Comparison of ENCODE assay signal across 20 cellular contexts in the genomic region with DNA sequence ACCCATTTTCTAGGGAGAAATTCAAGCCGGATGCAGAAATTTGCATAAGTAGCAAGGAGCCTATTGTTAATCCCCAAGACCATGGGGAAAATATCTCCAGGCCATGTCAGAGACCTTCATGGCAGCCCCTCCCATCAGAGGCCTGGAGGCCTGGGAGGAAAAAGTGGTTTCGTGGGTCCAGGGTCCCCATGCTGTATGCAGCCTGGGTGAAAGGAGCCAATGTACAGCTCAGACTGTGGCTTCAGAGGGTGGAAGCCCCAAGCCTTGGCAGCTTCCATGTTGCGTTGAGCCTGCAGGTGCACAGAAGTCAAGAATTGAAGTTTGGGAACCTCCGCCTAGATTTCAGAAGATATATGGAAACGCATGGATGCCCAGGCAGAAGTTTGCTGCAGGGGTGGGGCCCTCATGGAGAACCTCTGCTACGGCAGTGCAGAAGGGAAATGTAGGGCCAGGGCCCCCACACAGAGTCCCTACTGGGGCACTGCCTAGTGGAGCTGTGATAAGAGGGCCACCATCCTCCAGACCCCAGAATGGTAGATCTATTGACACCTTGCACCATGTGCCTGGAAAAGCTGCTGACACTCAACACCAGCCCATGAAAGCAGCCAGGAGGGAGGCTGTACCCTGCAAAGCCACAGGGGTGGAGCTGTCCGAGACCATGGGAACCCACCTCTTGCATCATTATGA. TPM values are rescaled to one million over a fixed set of nuclear protein-coding genes. Genes with fewer than 3 reads are reported as not detected.
"Had no signal": no experiment of that assay in that cellular context is flagged by ENCODE, and none has a peak within 500 bp of the region (broad histone marks: within the 10 kb centered on the region; RNA-seq: fewer than 3 reads in every experiment).

No MANE protein-coding gene starts in this region.

RNA-seq across cellular contexts. Expression of gene KRTAP10-8, which starts 1.6 kb away (rescaled TPM):
- total RNA-seq: activated naive CD4-positive, alpha-beta T cell treated with anti-CD3 and anti-CD28 coated beads for 36 hours; activated naive CD4-positive, alpha-beta T cell treated with anti-CD3 and anti-CD28 coated beads, Interleukin-2, amount 50 U/mL, for 72 hours; activated naive CD8-positive, alpha-beta T cell treated with anti-CD3 and anti-CD28 coated beads for 36 hours; activated naive CD8-positive, alpha-beta T cell treated with anti-CD3 and anti-CD28 coated beads, Interleukin-2, amount 10 ng/mL, durations not matched to agents 7 days and 5 days; activated T-cell treated with anti-CD3 and anti-CD28 coated beads, Interleukin-2, amount 50 U/mL, for 4 hours; activated T-cell treated with anti-CD3 and anti-CD28 coated beads, Interleukin-2, amount 50 U/mL, for 72 hours; activated T-helper 1 cell treated with anti-CD3 and anti-CD28 coated beads, Interleukin-12 subunit alpha, Interleukin-12 subunit beta, Interleukin-2, Interleukin-4 antibody, amounts not matched to agents 30 ng/mL and 10 ng/mL and 1 ng/mL, durations not matched to agents 14 hours and 24 hours and 36 hours; activated T-helper 17 cell treated with anti-CD3 and anti-CD28 coated beads, Interleukin-2, amount 50 U/mL, for 72 hours; activated T-helper 2 cell treated with anti-CD3 and anti-CD28 coated beads, Interferon-gamma antibody, Interleukin-2, Interleukin-4, amounts not matched to agents 10 μg/mL and 5 μg/mL and 100 μg/mL, durations not matched to agents 14 hours and 24 hours and 36 hours; adrenal gland; aorta; ascending aorta; astrocyte; body of pancreas; breast epithelium; bronchial epithelial cell; cardiac muscle cell; cardiac septum; cerebellum had no signal
- polyA plus RNA-seq: adipose tissue, adrenal gland, aorta, cardiac muscle cell had no signal

RNA-seq across cellular contexts. Expression of gene KRTAP10-7, which starts 9.9 kb away (rescaled TPM):
- total RNA-seq: activated naive CD4-positive, alpha-beta T cell treated with anti-CD3 and anti-CD28 coated beads for 36 hours; activated naive CD4-positive, alpha-beta T cell treated with anti-CD3 and anti-CD28 coated beads, Interleukin-2, amount 50 U/mL, for 72 hours; activated naive CD8-positive, alpha-beta T cell treated with anti-CD3 and anti-CD28 coated beads for 36 hours; activated naive CD8-positive, alpha-beta T cell treated with anti-CD3 and anti-CD28 coated beads, Interleukin-2, amount 10 ng/mL, durations not matched to agents 7 days and 5 days; activated T-cell treated with anti-CD3 and anti-CD28 coated beads, Interleukin-2, amount 50 U/mL, for 4 hours; activated T-cell treated with anti-CD3 and anti-CD28 coated beads, Interleukin-2, amount 50 U/mL, for 72 hours; activated T-helper 1 cell treated with anti-CD3 and anti-CD28 coated beads, Interleukin-12 subunit alpha, Interleukin-12 subunit beta, Interleukin-2, Interleukin-4 antibody, amounts not matched to agents 30 ng/mL and 10 ng/mL and 1 ng/mL, durations not matched to agents 14 hours and 24 hours and 36 hours; activated T-helper 17 cell treated with anti-CD3 and anti-CD28 coated beads, Interleukin-2, amount 50 U/mL, for 72 hours; activated T-helper 2 cell treated with anti-CD3 and anti-CD28 coated beads, Interferon-gamma antibody, Interleukin-2, Interleukin-4, amounts not matched to agents 10 μg/mL and 5 μg/mL and 100 μg/mL, durations not matched to agents 14 hours and 24 hours and 36 hours; adrenal gland; aorta; ascending aorta; astrocyte; body of pancreas; breast epithelium; bronchial epithelial cell; cardiac muscle cell; cardiac septum; cerebellum had no signal
- polyA plus RNA-seq: adipose tissue, adrenal gland, aorta, cardiac muscle cell had no signal

RNA-seq across cellular contexts. Expression of gene KRTAP10-9, which starts 16.6 kb away (rescaled TPM):
- total RNA-seq: activated naive CD4-positive, alpha-beta T cell treated with anti-CD3 and anti-CD28 coated beads for 36 hours; activated naive CD4-positive, alpha-beta T cell treated with anti-CD3 and anti-CD28 coated beads, Interleukin-2, amount 50 U/mL, for 72 hours; activated naive CD8-positive, alpha-beta T cell treated with anti-CD3 and anti-CD28 coated beads for 36 hours; activated naive CD8-positive, alpha-beta T cell treated with anti-CD3 and anti-CD28 coated beads, Interleukin-2, amount 10 ng/mL, durations not matched to agents 7 days and 5 days; activated T-cell treated with anti-CD3 and anti-CD28 coated beads, Interleukin-2, amount 50 U/mL, for 4 hours; activated T-cell treated with anti-CD3 and anti-CD28 coated beads, Interleukin-2, amount 50 U/mL, for 72 hours; activated T-helper 1 cell treated with anti-CD3 and anti-CD28 coated beads, Interleukin-12 subunit alpha, Interleukin-12 subunit beta, Interleukin-2, Interleukin-4 antibody, amounts not matched to agents 30 ng/mL and 10 ng/mL and 1 ng/mL, durations not matched to agents 14 hours and 24 hours and 36 hours; activated T-helper 17 cell treated with anti-CD3 and anti-CD28 coated beads, Interleukin-2, amount 50 U/mL, for 72 hours; activated T-helper 2 cell treated with anti-CD3 and anti-CD28 coated beads, Interferon-gamma antibody, Interleukin-2, Interleukin-4, amounts not matched to agents 10 μg/mL and 5 μg/mL and 100 μg/mL, durations not matched to agents 14 hours and 24 hours and 36 hours; adrenal gland; aorta; ascending aorta; astrocyte; body of pancreas; breast epithelium; bronchial epithelial cell; cardiac muscle cell; cardiac septum; cerebellum had no signal
- polyA plus RNA-seq: adipose tissue, adrenal gland, aorta, cardiac muscle cell had no signal

RNA-seq across cellular contexts. Expression of gene KRTAP10-6, which starts 18.0 kb away (rescaled TPM):
- total RNA-seq: activated naive CD4-positive, alpha-beta T cell treated with anti-CD3 and anti-CD28 coated beads for 36 hours; activated naive CD4-positive, alpha-beta T cell treated with anti-CD3 and anti-CD28 coated beads, Interleukin-2, amount 50 U/mL, for 72 hours; activated naive CD8-positive, alpha-beta T cell treated with anti-CD3 and anti-CD28 coated beads for 36 hours; activated naive CD8-positive, alpha-beta T cell treated with anti-CD3 and anti-CD28 coated beads, Interleukin-2, amount 10 ng/mL, durations not matched to agents 7 days and 5 days; activated T-cell treated with anti-CD3 and anti-CD28 coated beads, Interleukin-2, amount 50 U/mL, for 4 hours; activated T-cell treated with anti-CD3 and anti-CD28 coated beads, Interleukin-2, amount 50 U/mL, for 72 hours; activated T-helper 1 cell treated with anti-CD3 and anti-CD28 coated beads, Interleukin-12 subunit alpha, Interleukin-12 subunit beta, Interleukin-2, Interleukin-4 antibody, amounts not matched to agents 30 ng/mL and 10 ng/mL and 1 ng/mL, durations not matched to agents 14 hours and 24 hours and 36 hours; activated T-helper 17 cell treated with anti-CD3 and anti-CD28 coated beads, Interleukin-2, amount 50 U/mL, for 72 hours; activated T-helper 2 cell treated with anti-CD3 and anti-CD28 coated beads, Interferon-gamma antibody, Interleukin-2, Interleukin-4, amounts not matched to agents 10 μg/mL and 5 μg/mL and 100 μg/mL, durations not matched to agents 14 hours and 24 hours and 36 hours; adrenal gland; aorta; ascending aorta; astrocyte; body of pancreas; breast epithelium; bronchial epithelial cell; cardiac muscle cell; cardiac septum; cerebellum had no signal
- polyA plus RNA-seq: adipose tissue, adrenal gland, aorta had no signal

RNA-seq across cellular contexts. Expression of gene KRTAP10-10, which starts 26.9 kb away (rescaled TPM):
- total RNA-seq: activated naive CD4-positive, alpha-beta T cell treated with anti-CD3 and anti-CD28 coated beads for 36 hours; activated naive CD4-positive, alpha-beta T cell treated with anti-CD3 and anti-CD28 coated beads, Interleukin-2, amount 50 U/mL, for 72 hours; activated naive CD8-positive, alpha-beta T cell treated with anti-CD3 and anti-CD28 coated beads for 36 hours; activated naive CD8-positive, alpha-beta T cell treated with anti-CD3 and anti-CD28 coated beads, Interleukin-2, amount 10 ng/mL, durations not matched to agents 7 days and 5 days; activated T-cell treated with anti-CD3 and anti-CD28 coated beads, Interleukin-2, amount 50 U/mL, for 4 hours; activated T-cell treated with anti-CD3 and anti-CD28 coated beads, Interleukin-2, amount 50 U/mL, for 72 hours; activated T-helper 1 cell treated with anti-CD3 and anti-CD28 coated beads, Interleukin-12 subunit alpha, Interleukin-12 subunit beta, Interleukin-2, Interleukin-4 antibody, amounts not matched to agents 30 ng/mL and 10 ng/mL and 1 ng/mL, durations not matched to agents 14 hours and 24 hours and 36 hours; activated T-helper 17 cell treated with anti-CD3 and anti-CD28 coated beads, Interleukin-2, amount 50 U/mL, for 72 hours; activated T-helper 2 cell treated with anti-CD3 and anti-CD28 coated beads, Interferon-gamma antibody, Interleukin-2, Interleukin-4, amounts not matched to agents 10 μg/mL and 5 μg/mL and 100 μg/mL, durations not matched to agents 14 hours and 24 hours and 36 hours; adrenal gland; aorta; ascending aorta; astrocyte; body of pancreas; breast epithelium; bronchial epithelial cell; cardiac muscle cell; cardiac septum; cerebellum had no signal
- polyA plus RNA-seq: adipose tissue, adrenal gland, aorta, cardiac muscle cell had no signal
